In genomic region chr2:110732422-110733413, GRCh38 we compare ENCODE assay signal across 8 cellular contexts. TPM values are rescaled to one million over a fixed set of nuclear protein-coding genes. Genes with fewer than 3 reads are reported as not detected.
DNase-seq lines count a peak whose midpoint lies in the region; ATAC-seq and TF ChIP-seq lines count a peak whose summit lies in the region.

ACOXL (plus strand) TSS chr2:110732573; CDS start chr2:110768390, 35,817 bp downstream.

- H3K36me3 Mint-ChIP-seq in activated T-helper 2 cell treated with anti-CD3 and anti-CD28 coated beads, Interferon-gamma antibody, Interleukin-2, Interleukin-4, amounts not matched to agents 10 μg/mL and 5 μg/mL and 100 μg/mL, durations not matched to agents 14 hours and 24 hours and 36 hours (ENCODE audit: low read depth) = peaks cover 3% of the 10 kb centered on the region

- peaks cover 67% of the 10 kb centered on the region for H3K27me3 Mint-ChIP-seq in activated T-helper 2 cell treated with anti-CD3 and anti-CD28 coated beads, Interferon-gamma antibody, Interleukin-2, Interleukin-4, amounts not matched to agents 10 μg/mL and 5 μg/mL and 100 μg/mL, durations not matched to agents 14 hours and 24 hours and 36 hours (ENCODE audit: low read depth)

- H3K4me1 Mint-ChIP-seq in activated T-helper 2 cell treated with anti-CD3 and anti-CD28 coated beads, Interferon-gamma antibody, Interleukin-2, Interleukin-4, amounts not matched to agents 10 μg/mL and 5 μg/mL and 100 μg/mL, durations not matched to agents 14 hours and 24 hours and 36 hours (ENCODE audit: low read depth) = peaks cover 12% of the 10 kb centered on the region

- H3K27ac ChIP-seq in heart left ventricle (no peak within 1 kb of the TSS), urinary bladder (ENCODE audit: low read depth) (no peak within 1 kb of the TSS), brain microvascular endothelial cell (no peak within 1 kb of the TSS)

- H3K4me1 ChIP-seq in heart left ventricle (peaks cover 0 to 11% (median 7%) of the 10 kb centered on the region in 12 donors), urinary bladder (ENCODE audit: insufficient read depth) (no peaks in the 10 kb centered on the region)

- H3K27me3 ChIP-seq in heart left ventricle (peaks cover 14 to 66% (median 41%) of the 10 kb centered on the region in 9 donors), brain microvascular endothelial cell (replicated peaks) (peaks cover 65% of the 10 kb centered on the region)

- peak within 1 kb of the TSS in 11 of 12 donors; percentile 10 to 46 (median 18) for H3K4me3 ChIP-seq in heart left ventricle
- peak within 1 kb of the TSS; percentile 22 for H3K4me3 ChIP-seq in urinary bladder (ENCODE audit: low read depth, low read length)
- H3K4me3 ChIP-seq in foreskin fibroblast (ENCODE audit: low read depth in 1 of 2, low read length in 2 of 2) = no peak within 1 kb of the TSS
- no peak within 1 kb of the TSS for H3K4me3 ChIP-seq in brain microvascular endothelial cell (ENCODE audit: low read depth, low read length)

- 3 to 6% (median 5%) methylated on average over 36 to 94 of the region's 94 CpGs for WGBS in heart left ventricle, 4 donors
- 2% methylated on average over 94 of the region's 94 CpGs for WGBS in urinary bladder

- DNase-seq in heart left ventricle = peak in 1 of 5 donors; percentile 70
- no peak for DNase-seq in Right ventricle myocardium superior
- DNase-seq in activated T-helper 2 cell treated with anti-CD3 and anti-CD28 coated beads, Interferon-gamma antibody, Interleukin-2, Interleukin-4, amounts not matched to agents 10 μg/mL and 5 μg/mL and 100 μg/mL, durations not matched to agents 14 hours and 24 hours and 36 hours (ENCODE audit: low spot score) = no peak
- DNase-seq in left lobe of liver (ENCODE audit: low spot score) = no peak
- DNase-seq in foreskin fibroblast = no peak
- no peak for DNase-seq in brain microvascular endothelial cell

- H3K36me3 ChIP-seq in heart left ventricle (no peaks in the 10 kb centered on the region), urinary bladder (ENCODE audit: insufficient read depth) (no peaks in the 10 kb centered on the region), brain microvascular endothelial cell (replicated peaks) (no peaks in the 10 kb centered on the region)

- H3K9me3 ChIP-seq in heart left ventricle = no peaks in the 10 kb centered on the region

- no peak within 1 kb of the TSS for H3K27ac Mint-ChIP-seq in activated T-helper 2 cell treated with anti-CD3 and anti-CD28 coated beads, Interferon-gamma antibody, Interleukin-2, Interleukin-4, amounts not matched to agents 10 μg/mL and 5 μg/mL and 100 μg/mL, durations not matched to agents 14 hours and 24 hours and 36 hours

- no peak for TF ChIP-seq CTCF in heart left ventricle (IDR thresholded peaks at IDR 0.05)
- TF ChIP-seq CTCF in foreskin fibroblast (IDR thresholded peaks at IDR 0.05; ENCODE audit: low read depth, low read length) = no peak
- no peak for TF ChIP-seq CTCF in brain microvascular endothelial cell (IDR thresholded peaks at IDR 0.05; ENCODE audit: low read depth, low read length, missing control alignments)

- TF ChIP-seq POLR2A in heart left ventricle (IDR thresholded peaks at IDR 0.05) = no peak

- in situ Hi-C loops in brain microvascular endothelial cell (cut with HindIII; ENCODE audit: low pct_ligation_motif_present, low sequenced_read_pairs) = no loop called here

- H3K9me3 Mint-ChIP-seq in activated T-helper 2 cell treated with anti-CD3 and anti-CD28 coated beads, Interferon-gamma antibody, Interleukin-2, Interleukin-4, amounts not matched to agents 10 μg/mL and 5 μg/mL and 100 μg/mL, durations not matched to agents 14 hours and 24 hours and 36 hours = no peaks in the 10 kb centered on the region

- intact Hi-C loops in heart left ventricle (cut with DNase I) (no loop called here), Right ventricle myocardium superior (cut with DNase I) (no loop called here)
- intact Hi-C loops in activated T-helper 2 cell treated with anti-CD3 and anti-CD28 coated beads, Interferon-gamma antibody, Interleukin-2, Interleukin-4, amounts not matched to agents 10 μg/mL and 5 μg/mL and 100 μg/mL, durations not matched to agents 14 hours and 24 hours and 36 hours (cut with micrococcal nuclease) = no loop called here

- peak within 1 kb of the TSS; percentile 61 for H3K4me3 Mint-ChIP-seq in activated T-helper 2 cell treated with anti-CD3 and anti-CD28 coated beads, Interferon-gamma antibody, Interleukin-2, Interleukin-4, amounts not matched to agents 10 μg/mL and 5 μg/mL and 100 μg/mL, durations not matched to agents 14 hours and 24 hours and 36 hours (ENCODE audit: low read depth)

- ATAC-seq in heart left ventricle (peak in 2 of 4 donors; percentile 28 to 34), Right ventricle myocardium superior (ENCODE audit: poor library complexity) (no peak), left lobe of liver (peak; percentile 61), GM18868 (IDR thresholded peaks at IDR 0.05; ENCODE audit: unreplicated experiment) (no peak)

RNA-seq across cellular contexts. Expression of gene ACOXL, which starts in this region (rescaled TPM):
- total RNA-seq in heart left ventricle (under 1 TPM in 1 of 9 donors, not detected in 8; 0.25 TPM), Right ventricle myocardium superior (not detected), left lobe of liver (not detected), urinary bladder (6.2 TPM)
- polyA plus RNA-seq in heart left ventricle (not detected), urinary bladder (1.2 TPM)
- total RNA-seq in activated T-helper 2 cell treated with anti-CD3 and anti-CD28 coated beads, Interferon-gamma antibody, Interleukin-2, Interleukin-4, amounts not matched to agents 10 μg/mL and 5 μg/mL and 100 μg/mL, durations not matched to agents 14 hours and 24 hours and 36 hours = 1.4 and 1.6 TPM in 2 replicates

Comparison
In these comparisons a context has a peak if more than half of its experiments do, and no peak if none do; other contexts are left out.
1. Peak in ATAC-seq in left lobe of liver; RNA of the gene not detected or under 1 TPM.
2. H3K4me3 ChIP-seq: peak in heart left ventricle (11 of 12) and urinary bladder (single experiment); none in foreskin fibroblast (0 of 2) and brain microvascular endothelial cell (single experiment).